ENCODE assay signal across 1 cellular context in genomic region chr2:181573140-181573736, GRCh38.
TF ChIP-seq lines count a peak whose summit lies in the region.

No MANE protein-coding gene starts in this region.

TF ChIP-seq in GM23338, 12 proteins besides CTCF, POLR2A, EP300 and RAD21 (continued from another document):
- no peak for TF ChIP-seq REST (IDR thresholded peaks at IDR 0.05; ENCODE audit: unreplicated experiment)
- TF ChIP-seq EZH2phosphoT487 (IDR thresholded peaks at IDR 0.05; ENCODE audit: unreplicated experiment), result no peak
- no peak for TF ChIP-seq ETS1 (IDR thresholded peaks at IDR 0.05)
- no peak for TF ChIP-seq NANOG (IDR thresholded peaks at IDR 0.05; ENCODE audit: borderline replicate concordance)
- no peak for TF ChIP-seq POLR2AphosphoS5 (IDR thresholded peaks at IDR 0.05; ENCODE audit: low read depth)
- no peak for TF ChIP-seq EZH2 (IDR thresholded peaks at IDR 0.05; ENCODE audit: low read depth, unreplicated experiment)
- TF ChIP-seq STAT1 (IDR thresholded peaks at IDR 0.05; ENCODE audit: unreplicated experiment), result no peak
